16 cellular contexts compared by ENCODE assay signal in the genomic region with DNA sequence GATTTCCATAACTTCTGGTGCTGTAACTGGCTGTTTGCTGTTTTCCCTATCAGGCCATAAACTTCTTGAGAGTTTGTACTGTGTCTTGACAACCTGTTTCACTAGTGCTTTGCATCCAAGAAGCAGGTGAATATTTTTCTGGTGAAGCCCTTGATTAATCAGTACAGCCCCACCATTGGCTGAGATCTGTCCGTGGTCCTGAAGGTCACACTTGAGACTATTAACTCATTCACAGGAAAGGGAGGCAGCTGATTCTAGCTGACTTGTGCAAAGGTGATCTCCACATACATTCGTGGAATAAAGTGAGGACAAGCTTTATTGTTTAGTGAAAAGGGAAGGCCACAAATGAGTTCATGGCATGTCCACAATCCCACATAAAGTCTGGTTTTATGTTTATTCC.
DNase-seq lines count a peak whose midpoint lies in the region; ATAC-seq, FAIRE-seq and TF ChIP-seq lines count a peak whose summit lies in the region.
"Had no signal": no experiment of that assay in that cellular context is flagged by ENCODE, and none has a peak within 500 bp of the region (broad histone marks: within the 10 kb centered on the region; RNA-seq: fewer than 3 reads in every experiment).

No MANE protein-coding gene starts in this region.

- H4K20me1 ChIP-seq in GM12878 (ENCODE audit: control insufficient read depth, insufficient read depth), result no peaks in the 10 kb centered on the region

- no peak overlapping the region for H3K27ac Mint-ChIP-seq in type B pancreatic cell
- H3K27ac Mint-ChIP-seq: CD14-positive monocyte, T-cell had no signal

- H3K27me3 Mint-ChIP-seq in type B pancreatic cell, result no peaks in the 10 kb centered on the region
- H3K27me3 Mint-ChIP-seq: T-cell had no signal

- H3K36me3 ChIP-seq in HEK293 (ENCODE audit: control insufficient read depth in 2 of 2, insufficient read depth in 1 of 2, low read length in 2 of 2) (no peaks in the 10 kb centered on the region), GM12878 (ENCODE audit: control insufficient read depth in 2 of 2, insufficient read depth in 2 of 2, low read length in 1 of 2) (no peaks in the 10 kb centered on the region)
- H3K36me3 ChIP-seq: SJSA1 had no signal

- peaks cover 12% of the 10 kb centered on the region for H3K9me3 Mint-ChIP-seq in type B pancreatic cell

- SMC1A ChIA-PET in GM12878 (lab: Charles Lee; ENCODE audit: uncharacterized antibody, unreplicated experiment), result no interaction called here

- H3K36me3 Mint-ChIP-seq in type B pancreatic cell, result no peaks in the 10 kb centered on the region
- H3K36me3 Mint-ChIP-seq: CD14-positive monocyte, T-cell had no signal

- no peak for FAIRE-seq in A549 (lab: Jason Lieb, UNC)
- FAIRE-seq in GM12878 (lab: Jason Lieb, UNC), result no peak
- FAIRE-seq: A204.1 had no signal

- RAD21 ChIA-PET in GM12878 (lab: Charles Lee; ENCODE audit: unreplicated experiment), result no interaction called here

- BruUV-seq in GM12878 (replicated peaks; lab: Mats Ljungman, UMichigan), result no TSS peak

- DNase-seq in A549 (ENCODE audit: low read depth in 1 of 2, low spot score in 1 of 2) (no peak), OCI-M1 (lab: John Stamatoyannopoulos, UW) (peak; percentile 53), GM12878 (ENCODE audit: low read depth, low spot score) (no peak), type B pancreatic cell (ENCODE audit: extremely low spot score, unreplicated experiment) (no peak), erythroblast (lab: John Stamatoyannopoulos, UW) (no peak), SKM-1 treated with dmso at 0.1 percent for 144 hours (lab: John Stamatoyannopoulos, UW; ENCODE audit: unreplicated experiment) (no peak)
- DNase-seq: COR-L47, GDM1, NCI-H1092 treated with DMSO at 0.1 percent for 48 hours, NCI-H1694 treated with DMSO at 0.1 percent for 48 hours, T-cell had no signal

- no peak overlapping the region for H2AFZ ChIP-seq in GM12878 (ENCODE audit: control insufficient read depth, low read depth, low read length)

- POLR2A ChIA-PET in A549 (lab: Yijun Ruan, JAX) (no interaction called here), HEK293 (lab: Yijun Ruan, JAX) (no interaction called here), GM12878 (lab: Charles Lee) (no interaction called here)

- TF ChIP-seq EP300 in A549 (IDR thresholded peaks at IDR 0.05) (no peak), GM12878 (IDR thresholded peaks at IDR 0.05; ENCODE audit: borderline replicate concordance in 1 of 2, control insufficient read depth in 1 of 2, low read depth in 2 of 2, low read length in 2 of 2) (no peak)

- WGBS in A549 (ENCODE audit: missing lambda C conversion rate), result 0% methylated on average over 2 of the region's 2 CpGs
- WGBS in GM12878 (ENCODE audit: insufficient coverage, insufficient replicate concordance, low lambda C conversion rate, missing lambda C conversion rate), result 0% methylated on average over 2 of the region's 2 CpGs

- H3K9me3 ChIP-seq in A549 (peaks cover 42% of the 10 kb centered on the region), HEK293 (ENCODE audit: control insufficient read depth, insufficient read depth, low read depth, low read length) (no peaks in the 10 kb centered on the region), GM12878 (replicated peaks; ENCODE audit: control insufficient read depth, insufficient read depth, low read length) (no peaks in the 10 kb centered on the region; the same call in 2 of the 3 replicates)

- H3K4me1 Mint-ChIP-seq in type B pancreatic cell (ENCODE audit: unreplicated experiment), result no peaks in the 10 kb centered on the region
- H3K4me1 Mint-ChIP-seq: CD14-positive monocyte, T-cell had no signal

- H3K4me2 ChIP-seq in A549 (no peak overlapping the region), GM12878 (ENCODE audit: control insufficient read depth, insufficient read depth) (no peak overlapping the region)

- H3K79me2 ChIP-seq in GM12878 (ENCODE audit: control insufficient read depth, insufficient read depth, low read length), result no peaks in the 10 kb centered on the region

- H3K4me3 ChIP-seq in A549 (no peak overlapping the region), HEK293 (ENCODE audit: low read depth, low read length) (no peak overlapping the region), GM12878 (no peak overlapping the region)
- H3K4me3 ChIP-seq: SJSA1 had no signal

- CTCF ChIA-PET in A549 (lab: Yijun Ruan, JAX), result no interaction called here
- CTCF ChIA-PET in HEK293 (lab: Yijun Ruan, JAX), result no interaction called here
- CTCF ChIA-PET in GM12878 (lab: Yijun Ruan, JAX), result no interaction called here

- no peaks in the 10 kb centered on the region for H3K4me1 ChIP-seq in A549
- H3K4me1 ChIP-seq in HEK293 (ENCODE audit: control insufficient read depth, insufficient read depth, low read length), result no peaks in the 10 kb centered on the region
- no peaks in the 10 kb centered on the region for H3K4me1 ChIP-seq in GM12878 (ENCODE audit: control insufficient read depth, insufficient read depth, low read length)
- H3K4me1 ChIP-seq: SJSA1 had no signal

- TF ChIP-seq RAD21 in A549 (conservative IDR thresholded peaks at IDR 0.05 in 1 of 2, IDR thresholded peaks at IDR 0.05 in 1 of 2), result no peak
- TF ChIP-seq RAD21 in GM12878 (IDR thresholded peaks at IDR 0.05; ENCODE audit: insufficient read depth, low read depth, low read length), result no peak

- intact Hi-C loops in GM12878 (cut with micrococcal nuclease; ENCODE audit: unreplicated experiment), result no loop called here

- no peaks in the 10 kb centered on the region for H3K27me3 ChIP-seq in GM12878 (replicated peaks in 1 of 2; ENCODE audit: control insufficient read depth in 2 of 2, insufficient read depth in 2 of 2, low read length in 1 of 2)
- H3K27me3 ChIP-seq: SJSA1 had no signal

- no peak overlapping the region for H3K9ac ChIP-seq in GM12878 (ENCODE audit: control insufficient read depth, insufficient read depth, low read length)

- TF ChIP-seq POLR2A in A549 (IDR thresholded peaks at IDR 0.05; ENCODE audit: low read length) (no peak), GM12878 (IDR thresholded peaks at IDR 0.05; ENCODE audit: low read depth, low read length) (no peak), erythroblast (IDR thresholded peaks at IDR 0.05; ENCODE audit: low read length) (no peak)

- no peak overlapping the region for H3K27ac ChIP-seq in A549
- H3K27ac ChIP-seq in HEK293 (ENCODE audit: extremely low read depth, low read depth, low read length), result no peak overlapping the region
- no peak overlapping the region for H3K27ac ChIP-seq in GM12878 (ENCODE audit: control insufficient read depth, insufficient read depth)
- H3K27ac ChIP-seq: SJSA1 had no signal

- in situ Hi-C loops in GM12878 (cut with MboI), result no loop called here

- no peak overlapping the region for H3K4me3 Mint-ChIP-seq in type B pancreatic cell
- H3K4me3 Mint-ChIP-seq: CD14-positive monocyte, T-cell had no signal

- TF ChIP-seq CTCF in A549 (IDR thresholded peaks at IDR 0.05) (no peak), HEK293 (tag by site-specific recombination; IDR thresholded peaks at IDR 0.05) (no peak), GM12878 (IDR thresholded peaks at IDR 0.05 in 2 of 3, conservative IDR thresholded peaks at IDR 0.05 in 1 of 3; ENCODE audit: control insufficient read depth in 2 of 3, extremely low read depth in 1 of 3, insufficient read depth in 1 of 3, low read depth in 3 of 3, low read length in 3 of 3) (no peak), type B pancreatic cell (conservative IDR thresholded peaks at IDR 0.05) (no peak)

- ATAC-seq in A549 (no peak), GM12878 (no peak), GM18520 (IDR thresholded peaks at IDR 0.05; ENCODE audit: unreplicated experiment) (no peak)
- ATAC-seq: T-cell had no signal

TF ChIP-seq in HEK293, 187 proteins besides CTCF, POLR2A, EP300 and RAD21 (continues in another document):
- TF ChIP-seq BCL11A (tag by site-specific recombination; IDR thresholded peaks at IDR 0.05; ENCODE audit: low read depth), result no peak
- no peak for TF ChIP-seq ZNF174 (tag by site-specific recombination; IDR thresholded peaks at IDR 0.05)

TF ChIP-seq in GM12878, 131 proteins besides CTCF, POLR2A, EP300 and RAD21 (continues in another document):
- no peak for TF ChIP-seq ZNF217 (IDR thresholded peaks at IDR 0.05)
- TF ChIP-seq, protein P1, sequence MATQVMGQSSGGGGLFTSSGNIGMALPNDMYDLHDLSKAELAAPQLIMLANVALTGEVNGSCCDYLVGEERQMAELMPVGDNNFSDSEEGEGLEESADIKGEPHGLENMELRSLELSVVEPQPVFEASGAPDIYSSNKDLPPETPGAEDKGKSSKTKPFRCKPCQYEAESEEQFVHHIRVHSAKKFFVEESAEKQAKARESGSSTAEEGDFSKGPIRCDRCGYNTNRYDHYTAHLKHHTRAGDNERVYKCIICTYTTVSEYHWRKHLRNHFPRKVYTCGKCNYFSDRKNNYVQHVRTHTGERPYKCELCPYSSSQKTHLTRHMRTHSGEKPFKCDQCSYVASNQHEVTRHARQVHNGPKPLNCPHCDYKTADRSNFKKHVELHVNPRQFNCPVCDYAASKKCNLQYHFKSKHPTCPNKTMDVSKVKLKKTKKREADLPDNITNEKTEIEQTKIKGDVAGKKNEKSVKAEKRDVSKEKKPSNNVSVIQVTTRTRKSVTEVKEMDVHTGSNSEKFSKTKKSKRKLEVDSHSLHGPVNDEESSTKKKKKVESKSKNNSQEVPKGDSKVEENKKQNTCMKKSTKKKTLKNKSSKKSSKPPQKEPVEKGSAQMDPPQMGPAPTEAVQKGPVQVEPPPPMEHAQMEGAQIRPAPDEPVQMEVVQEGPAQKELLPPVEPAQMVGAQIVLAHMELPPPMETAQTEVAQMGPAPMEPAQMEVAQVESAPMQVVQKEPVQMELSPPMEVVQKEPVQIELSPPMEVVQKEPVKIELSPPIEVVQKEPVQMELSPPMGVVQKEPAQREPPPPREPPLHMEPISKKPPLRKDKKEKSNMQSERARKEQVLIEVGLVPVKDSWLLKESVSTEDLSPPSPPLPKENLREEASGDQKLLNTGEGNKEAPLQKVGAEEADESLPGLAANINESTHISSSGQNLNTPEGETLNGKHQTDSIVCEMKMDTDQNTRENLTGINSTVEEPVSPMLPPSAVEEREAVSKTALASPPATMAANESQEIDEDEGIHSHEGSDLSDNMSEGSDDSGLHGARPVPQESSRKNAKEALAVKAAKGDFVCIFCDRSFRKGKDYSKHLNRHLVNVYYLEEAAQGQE (IDR thresholded peaks at IDR 0.05; ENCODE audit: low read depth, low read length), result peak; percentile 65; the same call in 1 of the 2 replicates
- no peak for TF ChIP-seq NR2F1 (conservative IDR thresholded peaks at IDR 0.05)
- no peak for TF ChIP-seq PBX3 (IDR thresholded peaks at IDR 0.05; ENCODE audit: insufficient replicate concordance, low read depth, low read length)
- no peak for TF ChIP-seq ZNF274 (IDR thresholded peaks at IDR 0.05; ENCODE audit: insufficient read depth, insufficient read length)
- no peak for TF ChIP-seq SMARCA5 (IDR thresholded peaks at IDR 0.05)
